Comparison of ENCODE assay signal across 19 cellular contexts in genomic region chr6:163834226-163834970, GRCh38.
DNase-seq lines count a peak whose midpoint lies in the region; ATAC-seq, FAIRE-seq and TF ChIP-seq lines count a peak whose summit lies in the region.
"Had no signal": no experiment of that assay in that cellular context is flagged by ENCODE, and none has a peak within 500 bp of the region (broad histone marks: within the 10 kb centered on the region; RNA-seq: fewer than 3 reads in every experiment).

No MANE protein-coding gene starts in this region.

- no peaks in the 10 kb centered on the region for H3K9me1 ChIP-seq in K562 (ENCODE audit: control insufficient read depth, insufficient read depth, low read length)

- H3K4me1 ChIP-seq in GM23338 (ENCODE audit: insufficient read depth) (no peaks in the 10 kb centered on the region), K562 (replicated peaks in 1 of 2; ENCODE audit: control insufficient read depth in 2 of 2, insufficient read depth in 2 of 2, low read length in 2 of 2) (peaks cover 4 to 9% of the 10 kb centered on the region in 2 experiments; a peak in 2 of 5 replicates), iPS-15b (ENCODE audit: control insufficient read depth, insufficient read depth, low read length) (peaks cover 4% of the 10 kb centered on the region), upper lobe of left lung (peaks cover 0 to 4% (median 0%) of the 10 kb centered on the region in 4 donors), vagina (peaks cover 13% of the 10 kb centered on the region)

- peaks cover 2% of the 10 kb centered on the region for H3K27me3 Mint-ChIP-seq in GM23338 (ENCODE audit: insufficient read depth, low read depth, poor library complexity)

- TF ChIP-seq CTCF in GM23338 (conservative IDR thresholded peaks at IDR 0.05; ENCODE audit: low read depth in 2 of 2) = no peak
- TF ChIP-seq CTCF in K562 (IDR thresholded peaks at IDR 0.05 in 2 of 3, conservative IDR thresholded peaks at IDR 0.05 in 1 of 3; ENCODE audit: insufficient read depth in 2 of 3, low read depth in 1 of 3, low read length in 3 of 3) = no peak
- TF ChIP-seq CTCF in upper lobe of left lung (IDR thresholded peaks at IDR 0.05) = no peak
- TF ChIP-seq CTCF in vagina (IDR thresholded peaks at IDR 0.05) = no peak

- no peaks in the 10 kb centered on the region for H3K36me3 Mint-ChIP-seq in GM23338 (ENCODE audit: low read depth)

- no peaks in the 10 kb centered on the region for H3K36me3 ChIP-seq in GM23338 (ENCODE audit: insufficient read depth)
- no peaks in the 10 kb centered on the region for H3K36me3 ChIP-seq in K562 (ENCODE audit: control insufficient read depth, insufficient read depth, low read length)
- H3K36me3 ChIP-seq in iPS-15b (ENCODE audit: control insufficient read depth, insufficient read depth, low read length) = no peaks in the 10 kb centered on the region
- H3K36me3 ChIP-seq in upper lobe of left lung = no peaks in the 10 kb centered on the region
- no peaks in the 10 kb centered on the region for H3K36me3 ChIP-seq in vagina

- in situ Hi-C loops in K562 (cut with MboI) = no loop called here

- TF ChIP-seq RAD21 in K562 (CRISPR knock-in tag; conservative IDR thresholded peaks at IDR 0.05 in 1 of 2, IDR thresholded peaks at IDR 0.05 in 1 of 2) = no peak

- H4K20me1 ChIP-seq in GM23338 (replicated peaks; ENCODE audit: insufficient read depth) (no peaks in the 10 kb centered on the region), K562 (replicated peaks; ENCODE audit: control insufficient read depth, insufficient read depth, low read length) (no peaks in the 10 kb centered on the region)

- intact Hi-C loops in K562 (cut with micrococcal nuclease) = no loop called here
- intact Hi-C loops in vagina (cut with DNase I) = no loop called here

- H3K27me3 ChIP-seq in GM23338 (ENCODE audit: insufficient read depth) = no peaks in the 10 kb centered on the region
- peaks cover 43 to 63% of the 10 kb centered on the region in 2 experiments for H3K27me3 ChIP-seq in K562 (ENCODE audit: control insufficient read depth in 2 of 2, insufficient read depth in 2 of 2, low read length in 2 of 2)
- H3K27me3 ChIP-seq in iPS-15b (ENCODE audit: control insufficient read depth, insufficient read depth, low read length) = no peaks in the 10 kb centered on the region
- no peaks in the 10 kb centered on the region for H3K27me3 ChIP-seq in upper lobe of left lung
- no peaks in the 10 kb centered on the region for H3K27me3 ChIP-seq in vagina

- H3K4me1 Mint-ChIP-seq in GM23338 = peaks cover 10% of the 10 kb centered on the region; the same call in 1 of the 3 replicates

- TF ChIP-seq POLR2A in K562 (conservative IDR thresholded peaks at IDR 0.05) (no peak), upper lobe of left lung (IDR thresholded peaks at IDR 0.05) (no peak), vagina (IDR thresholded peaks at IDR 0.05) (no peak)

- ATAC-seq in GM23338 = peak; percentile 76
- peak; percentile 36; the same call in 2 of the 3 replicates for ATAC-seq in K562
- ATAC-seq in upper lobe of left lung (ENCODE audit: low FRiP score in 2 of 2) = peak; percentile 33 to 60
- no peak for ATAC-seq in HG03045 (IDR thresholded peaks at IDR 0.05; ENCODE audit: unreplicated experiment)
- ATAC-seq: HCT116 had no signal

- 10% methylated on average over 38 of the region's 46 CpGs for WGBS in K562 (ENCODE audit: insufficient coverage, low coverage, missing lambda C conversion rate)
- 85 to 91% methylated on average over 15 to 40 of the region's 46 CpGs for WGBS in upper lobe of left lung, 2 donors

- 0 out of 2 replicates have a peak, but pooled peaks cover 6% of the 10 kb centered on the region for H3K9me2 ChIP-seq in GM23338 (ENCODE audit: insufficient read depth)

- H3K4me3 ChIP-seq in GM23338 (no peak overlapping the region), K562 (no peak overlapping the region), iPS-15b (ENCODE audit: low read depth, low read length) (peak overlapping the region; percentile 13), upper lobe of left lung (no peak overlapping the region), vagina (no peak overlapping the region)

- H3F3A ChIP-seq in GM23338 (replicated peaks; ENCODE audit: low read depth) = no peaks in the 10 kb centered on the region

- H3K9ac ChIP-seq in K562 (ENCODE audit: insufficient read depth in 1 of 2, low read depth in 2 of 2, low read length in 2 of 2) (no peak overlapping the region), iPS-15b (ENCODE audit: low read depth, low read length) (no peak overlapping the region)

- no peak for FAIRE-seq in K562 (lab: Jason Lieb, UNC)
- FAIRE-seq: G401.6, GM12891 had no signal

- H3K9me3 ChIP-seq in K562 (replicated peaks; ENCODE audit: control insufficient read depth, insufficient read depth, low read depth, low read length) = no peaks in the 10 kb centered on the region
- no peaks in the 10 kb centered on the region for H3K9me3 ChIP-seq in iPS-15b (ENCODE audit: control insufficient read depth, insufficient read depth, low read length)
- no peaks in the 10 kb centered on the region for H3K9me3 ChIP-seq in upper lobe of left lung
- no peaks in the 10 kb centered on the region for H3K9me3 ChIP-seq in vagina

- no TSS peak for BruUV-seq in K562 (replicated peaks; lab: Mats Ljungman, UMichigan)

- H3K27ac ChIP-seq in GM23338 (ENCODE audit: low read depth) = no peak overlapping the region
- no peak overlapping the region for H3K27ac ChIP-seq in K562 (ENCODE audit: extremely low read depth, low read depth, low read length)
- H3K27ac ChIP-seq in upper lobe of left lung = no peak overlapping the region
- no peak overlapping the region for H3K27ac ChIP-seq in vagina
- no peak overlapping the region for H3K27ac ChIP-seq in caudate nucleus (ENCODE audit: low read depth, low read length)

- H3K27ac Mint-ChIP-seq in GM23338 = no peak overlapping the region
- H3K27ac Mint-ChIP-seq: B cell; CD4-positive, alpha-beta T cell had no signal

- H3K9me3 Mint-ChIP-seq in GM23338 = no peaks in the 10 kb centered on the region

- POLR2A ChIA-PET in K562 (lab: Yijun Ruan, JAX) = no interaction called here

- no peak overlapping the region for H3K4me3 Mint-ChIP-seq in GM23338
- H3K4me3 Mint-ChIP-seq: B cell; CD4-positive, alpha-beta T cell had no signal

- peak overlapping the region; percentile 63 for H2AFZ ChIP-seq in GM23338
- H2AFZ ChIP-seq in K562 (ENCODE audit: low read depth, low read length) = 0 out of 2 replicates have a peak overlapping the region, but pooled peaks have one; percentile 18

- CTCF ChIA-PET in K562 (lab: Yijun Ruan, JAX; ENCODE audit: low intra/inter-chr PET ratio) = no interaction called here

- H3K4me2 ChIP-seq in GM23338 (no peak overlapping the region), K562 (ENCODE audit: insufficient read depth, low read length) (no peak overlapping the region)

- TF ChIP-seq EP300 in K562 (IDR thresholded peaks at IDR 0.05; ENCODE audit: low read length) = no peak
- no peak for TF ChIP-seq EP300 in upper lobe of left lung (IDR thresholded peaks at IDR 0.05)

- DNase-seq in GM23338 (ENCODE audit: low spot score) (peak; percentile 19), K562 (ENCODE audit: extremely low read depth in 1 of 4, low spot score in 3 of 4) (no peak), upper lobe of left lung (peak in 1 of 2 donors; percentile 77), vagina (ENCODE audit: extremely low spot score in 2 of 2) (no peak), RKO (ENCODE audit: low spot score) (no peak), caudate nucleus (lab: John Stamatoyannopoulos, UW) (no peak)
- DNase-seq: ACHN; C1 segment of cervical spinal cord; Calu3; CD4-positive, alpha-beta T cell; DMS 273 treated with DMSO at 0.1 percent for 48 hours; GOT3; IMR-90 had no signal

- H3K79me2 ChIP-seq in GM23338 (replicated peaks; ENCODE audit: insufficient read depth) (no peaks in the 10 kb centered on the region), K562 (ENCODE audit: control insufficient read depth, insufficient read depth, low read length) (no peaks in the 10 kb centered on the region)

TF ChIP-seq in GM23338, 12 proteins besides CTCF, POLR2A, EP300 and RAD21 (continues in another document):
- TF ChIP-seq ETS1 (IDR thresholded peaks at IDR 0.05) = no peak
- TF ChIP-seq POLR2AphosphoS5 (IDR thresholded peaks at IDR 0.05; ENCODE audit: low read depth) = no peak

TF ChIP-seq in K562, 482 proteins besides CTCF, POLR2A, EP300 and RAD21 (continues in another document):
- no peak for TF ChIP-seq CLOCK (CRISPR knock-in tag; IDR thresholded peaks at IDR 0.05; ENCODE audit: borderline replicate concordance)
- 0 out of 2 replicates have a peak, but pooled peaks have one; percentile 66 for TF ChIP-seq EZH2 (IDR thresholded peaks at IDR 0.05; ENCODE audit: borderline replicate concordance, low read depth, low read length)
- no peak for TF ChIP-seq ZNF408 (CRISPR knock-in tag; IDR thresholded peaks at IDR 0.05; ENCODE audit: low read depth)
- TF ChIP-seq ZNF589 (CRISPR knock-in tag; IDR thresholded peaks at IDR 0.05; ENCODE audit: low read depth) = no peak
